8 cellular contexts compared by ENCODE assay signal in genomic region chr5:150217874-150218692, GRCh38. TPM values are rescaled to one million over a fixed set of nuclear protein-coding genes. Genes with fewer than 3 reads are reported as not detected.
DNase-seq lines count a peak whose midpoint lies in the region; ATAC-seq, FAIRE-seq and TF ChIP-seq lines count a peak whose summit lies in the region.

No MANE protein-coding gene starts in this region.

- H3K79me2 ChIP-seq in HepG2 (ENCODE audit: insufficient read depth, low read length), result no peaks in the 10 kb centered on the region

- no peaks in the 10 kb centered on the region for H4K20me1 ChIP-seq in HepG2 (ENCODE audit: insufficient read depth, low read length)

- H3K4me3 ChIP-seq in AG10803 (ENCODE audit: low read length), result no peak overlapping the region
- H3K4me3 ChIP-seq in HepG2 (replicated peaks in 1 of 3; ENCODE audit: insufficient read depth in 1 of 3, low read depth in 2 of 3, low read length in 3 of 3), result no peak overlapping the region

- peak; percentile 92 for TF ChIP-seq RAD21 in HepG2 (CRISPR knock-in tag; IDR thresholded peaks at IDR 0.05)

- CTCF ChIA-PET in HepG2 (lab: Yijun Ruan, JAX; ENCODE audit: low intra/inter-chr PET ratio, low total read pairs), result interaction anchor here (0.6 to 4.3 kb wide), 5 partner anchors 43 to 388 kb away, joined by 3 to 62 read pairs (median 8); no protein-coding TSS in a partner anchor

- TF ChIP-seq EP300 in HepG2 (IDR thresholded peaks at IDR 0.05; ENCODE audit: low read depth in 2 of 2, low read length in 2 of 2), result no peak
- no peak for TF ChIP-seq EP300 in HepG2 (CRISPR knock-in tag; IDR thresholded peaks at IDR 0.05; ENCODE audit: borderline replicate concordance)

- POLR2A ChIA-PET in HepG2 (lab: Yijun Ruan, JAX), result no interaction called here

- H3K4me1 Mint-ChIP-seq in chondrocyte (ENCODE audit: low read depth), result peaks cover 14% of the 10 kb centered on the region

- H3K36me3 Mint-ChIP-seq in chondrocyte (ENCODE audit: low read depth), result no peaks in the 10 kb centered on the region

- DNase-seq in AG10803 (ENCODE audit: low read depth), result peak; percentile 78
- peak; percentile 88 for DNase-seq in NCI-H460 (ENCODE audit: extremely low read depth, low read depth)
- DNase-seq in activated CD4-positive, alpha-beta T cell treated with anti-CD3 and anti-CD28 coated beads for 1 hour, result peak; percentile 64
- no peak for DNase-seq in chondrocyte (ENCODE audit: low spot score)
- DNase-seq in HepG2 (ENCODE audit: low spot score), result peak; percentile 72
- DNase-seq in stimulated activated CD4-positive, alpha-beta T cell treated with anti-CD3 and anti-CD28 coated beads, Interleukin-4, amount 100 ng/mL, for 48 hours (ENCODE audit: low read depth in 2 of 2), result peak; percentile 74 to 81

- WGBS in HepG2 (ENCODE audit: low lambda C conversion rate), result 3% methylated on average over 10 of the region's 10 CpGs

- H3K27me3 ChIP-seq in HepG2 (ENCODE audit: control insufficient read depth in 1 of 2, insufficient read depth in 2 of 2, low read length in 2 of 2), result peaks cover 3 to 59% of the 10 kb centered on the region in 2 experiments; a peak in 4 of 5 replicates

- peak; percentile 85 for ATAC-seq in GM19035 (IDR thresholded peaks at IDR 0.05; ENCODE audit: unreplicated experiment)
- peak; percentile 90 for ATAC-seq in HG03342 (IDR thresholded peaks at IDR 0.05; ENCODE audit: unreplicated experiment)
- ATAC-seq in HepG2, result peak; percentile 91

- no peak overlapping the region for H3K27ac ChIP-seq in HepG2 (ENCODE audit: extremely low read length, insufficient read depth, low read length)

- no peak overlapping the region for H3K9ac ChIP-seq in HepG2 (ENCODE audit: insufficient read depth, low read depth, low read length)

- peaks cover 18% of the 10 kb centered on the region for H3K4me1 ChIP-seq in HepG2 (ENCODE audit: insufficient read depth, low read length)

- no peak overlapping the region for H3K4me2 ChIP-seq in HepG2 (ENCODE audit: low read depth, low read length)

- H3K9me3 Mint-ChIP-seq in chondrocyte (ENCODE audit: low read depth), result no peaks in the 10 kb centered on the region

- H3K9me3 ChIP-seq in HepG2 (ENCODE audit: low read length), result no peaks in the 10 kb centered on the region

- no TSS peak for BruUV-seq in HepG2 (replicated peaks; lab: Mats Ljungman, UMichigan)

- intact Hi-C loops in HepG2 (cut with micrococcal nuclease; ENCODE audit: unreplicated experiment), result loop anchor here (1.0 kb wide), 5 partner anchors 43 to 173 kb away; no protein-coding TSS in a partner anchor

- TF ChIP-seq CTCF in AG10803 (conservative IDR thresholded peaks at IDR 0.05; ENCODE audit: low read length) (peak; percentile 81), chondrocyte (IDR thresholded peaks at IDR 0.05) (peak; percentile 96), HepG2 (CRISPR knock-in tag; IDR thresholded peaks at IDR 0.05) (peak; percentile 94)

- TF ChIP-seq POLR2A in HepG2 (IDR thresholded peaks at IDR 0.05; ENCODE audit: insufficient read depth in 1 of 2, low read depth in 2 of 2, low read length in 2 of 2), result no peak

- H3K4me3 Mint-ChIP-seq in chondrocyte (ENCODE audit: unreplicated experiment), result no peak overlapping the region

- H3K27ac Mint-ChIP-seq in chondrocyte (ENCODE audit: unreplicated experiment), result no peak overlapping the region

- H2AFZ ChIP-seq in HepG2 (ENCODE audit: low read length), result no peak overlapping the region

- H3K36me3 ChIP-seq in HepG2 (replicated peaks in 1 of 2; ENCODE audit: control insufficient read depth in 1 of 2, insufficient read depth in 2 of 2, low read length in 2 of 2), result no peaks in the 10 kb centered on the region

- peak; percentile 94 for FAIRE-seq in HepG2 (lab: Jason Lieb, UNC)

- H3K27me3 Mint-ChIP-seq in chondrocyte (ENCODE audit: low read depth), result no peaks in the 10 kb centered on the region

- in situ Hi-C loops in HepG2 (cut with HindIII; ENCODE audit: extremely low pct_ligation_motif_present, low pct_unique_long_range_greater_than_20kb), result loop anchor here (5.0 kb wide), 2 partner anchors 56 to 91 kb away; no protein-coding TSS in a partner anchor

TF ChIP-seq in HepG2, 621 proteins besides CTCF, POLR2A, EP300 and RAD21 (continues in another document):
- TF ChIP-seq XRCC5 (optimal IDR thresholded peaks at IDR 0.05; ENCODE audit: low read length) (peak; percentile 14), STAG1 (CRISPR knock-in tag; IDR thresholded peaks at IDR 0.05) (peak; percentile 95), KDM2A (CRISPR knock-in tag; IDR thresholded peaks at IDR 0.05; ENCODE audit: borderline replicate concordance, low read depth) (peak; percentile 39; the same call in 1 of the 2 replicates), THAP11 (CRISPR knock-in tag; IDR thresholded peaks at IDR 0.05) (peak; percentile 42; the same call in 1 of the 2 replicates), PITX1 (CRISPR knock-in tag; IDR thresholded peaks at IDR 0.05) (peak; percentile 49; the same call in 1 of the 2 replicates), KDM5B (CRISPR knock-in tag; IDR thresholded peaks at IDR 0.05; ENCODE audit: borderline replicate concordance) (0 out of 2 replicates have a peak, but pooled peaks have one; percentile 28), ZSCAN31 (CRISPR knock-in tag; IDR thresholded peaks at IDR 0.05; ENCODE audit: low read depth) (no peak), CSRNP2 (CRISPR knock-in tag; conservative IDR thresholded peaks at IDR 0.05; ENCODE audit: low read depth) (no peak)

RNA-seq across cellular contexts. Expression of gene SLC6A7, which starts 28.2 kb away (rescaled TPM):
- 1.6 TPM in 2 replicates for total RNA-seq in NCI-H460 (2014; rRNA removed; shearing (Covaris generic))
- 1.1 and 3.4 TPM in 2 replicates for polyA plus RNA-seq in NCI-H460 (2014; cell fraction: nucleus; rRNA removed)
- total RNA-seq in chondrocyte (0.15 TPM in 1 of 3 replicates, not detected in the others), HepG2 (2016; rRNA removed; fragmentation: Illumina TruSeq; extraction: Trizol) (not detected in 2 replicates)
- total RNA-seq in HepG2 (2016; cell fraction: cytosol; rRNA removed; fragmentation: Illumina TruSeq; extraction: Trizol; ENCODE audit: low read depth), result not detected in 2 replicates
- total RNA-seq in HepG2 (2016; cell fraction: insoluble cytoplasmic fraction; rRNA removed; fragmentation: Illumina TruSeq; extraction: Trizol), result not detected in 2 replicates
- not detected in 2 replicates for total RNA-seq in HepG2 (2016; cell fraction: membrane; rRNA removed; fragmentation: Illumina TruSeq; extraction: Trizol)
- total RNA-seq in HepG2 (2016; cell fraction: nucleus; rRNA removed; fragmentation: Illumina TruSeq; extraction: Trizol), result not detected in 2 replicates
- polyA plus RNA-seq in HepG2 (2011; rRNA removed), result not detected in 2 replicates
- not detected in 2 replicates for polyA plus RNA-seq in HepG2 (2011; cell fraction: cytosol; rRNA removed)
- polyA plus RNA-seq in HepG2 (2011; cell fraction: nucleus; rRNA removed), result not detected in 2 replicates
- polyA plus RNA-seq in HepG2 (2012), result not detected in 2 replicates
- not detected in 2 replicates for polyA plus RNA-seq in HepG2 (2016; cell fraction: cytosol; fragmentation: Illumina TruSeq; extraction: Trizol; ENCODE audit: low read depth)
- not detected in 2 replicates for polyA plus RNA-seq in HepG2 (2016; cell fraction: insoluble cytoplasmic fraction; fragmentation: Illumina TruSeq; extraction: Trizol; ENCODE audit: low read depth)
- not detected in 2 replicates for polyA plus RNA-seq in HepG2 (2016; cell fraction: membrane; fragmentation: Illumina TruSeq; extraction: Trizol; ENCODE audit: low read depth)
- not detected in 2 replicates for polyA plus RNA-seq in HepG2 (2016; cell fraction: nucleus; fragmentation: Illumina TruSeq; extraction: Trizol; ENCODE audit: insufficient read depth, low read depth)
- polyA minus RNA-seq in HepG2 (2011; rRNA and poly(A)+ RNA removed; ENCODE audit: low replicate concordance), result 0.72 TPM in 1 of 2 replicates, not detected in the other
- polyA minus RNA-seq in HepG2 (2011; cell fraction: cytosol; rRNA and poly(A)+ RNA removed), result not detected in 2 replicates
- polyA minus RNA-seq in HepG2 (2011; cell fraction: nucleus; rRNA and poly(A)+ RNA removed), result not detected in 2 replicates

RNA-seq across cellular contexts. Expression of gene CDX1, which starts 51.5 kb away (rescaled TPM):
- not detected in 2 replicates for total RNA-seq in NCI-H460 (2014; rRNA removed; shearing (Covaris generic))
- polyA plus RNA-seq in NCI-H460 (2014; cell fraction: nucleus; rRNA removed), result not detected in 2 replicates
- total RNA-seq in chondrocyte (0.44 to 0.57 TPM in 2 of 3 replicates, not detected in the other), HepG2 (2016; rRNA removed; fragmentation: Illumina TruSeq; extraction: Trizol) (not detected in 2 replicates)
- total RNA-seq in HepG2 (2016; cell fraction: cytosol; rRNA removed; fragmentation: Illumina TruSeq; extraction: Trizol; ENCODE audit: low read depth), result not detected in 2 replicates
- not detected in 2 replicates for total RNA-seq in HepG2 (2016; cell fraction: insoluble cytoplasmic fraction; rRNA removed; fragmentation: Illumina TruSeq; extraction: Trizol)
- total RNA-seq in HepG2 (2016; cell fraction: membrane; rRNA removed; fragmentation: Illumina TruSeq; extraction: Trizol), result not detected in 2 replicates
- total RNA-seq in HepG2 (2016; cell fraction: nucleus; rRNA removed; fragmentation: Illumina TruSeq; extraction: Trizol), result not detected in 2 replicates
- polyA plus RNA-seq in HepG2 (2011; rRNA removed), result 0.05 TPM in 1 of 2 replicates, not detected in the other
- not detected in 2 replicates for polyA plus RNA-seq in HepG2 (2011; cell fraction: cytosol; rRNA removed)
- polyA plus RNA-seq in HepG2 (2011; cell fraction: nucleus; rRNA removed), result not detected in 2 replicates
- polyA plus RNA-seq in HepG2 (2012), result not detected in 2 replicates
- not detected in 2 replicates for polyA plus RNA-seq in HepG2 (2016; cell fraction: cytosol; fragmentation: Illumina TruSeq; extraction: Trizol; ENCODE audit: low read depth)
- not detected in 2 replicates for polyA plus RNA-seq in HepG2 (2016; cell fraction: insoluble cytoplasmic fraction; fragmentation: Illumina TruSeq; extraction: Trizol; ENCODE audit: low read depth)
- polyA plus RNA-seq in HepG2 (2016; cell fraction: membrane; fragmentation: Illumina TruSeq; extraction: Trizol; ENCODE audit: low read depth), result not detected in 2 replicates
- not detected in 2 replicates for polyA plus RNA-seq in HepG2 (2016; cell fraction: nucleus; fragmentation: Illumina TruSeq; extraction: Trizol; ENCODE audit: insufficient read depth, low read depth)
- polyA minus RNA-seq in HepG2 (2011; rRNA and poly(A)+ RNA removed; ENCODE audit: low replicate concordance), result not detected in 2 replicates
- polyA minus RNA-seq in HepG2 (2011; cell fraction: cytosol; rRNA and poly(A)+ RNA removed), result not detected in 2 replicates
- polyA minus RNA-seq in HepG2 (2011; cell fraction: nucleus; rRNA and poly(A)+ RNA removed), result not detected in 2 replicates
